ENCODE assay signal across 9 cellular contexts in the genomic region with DNA sequence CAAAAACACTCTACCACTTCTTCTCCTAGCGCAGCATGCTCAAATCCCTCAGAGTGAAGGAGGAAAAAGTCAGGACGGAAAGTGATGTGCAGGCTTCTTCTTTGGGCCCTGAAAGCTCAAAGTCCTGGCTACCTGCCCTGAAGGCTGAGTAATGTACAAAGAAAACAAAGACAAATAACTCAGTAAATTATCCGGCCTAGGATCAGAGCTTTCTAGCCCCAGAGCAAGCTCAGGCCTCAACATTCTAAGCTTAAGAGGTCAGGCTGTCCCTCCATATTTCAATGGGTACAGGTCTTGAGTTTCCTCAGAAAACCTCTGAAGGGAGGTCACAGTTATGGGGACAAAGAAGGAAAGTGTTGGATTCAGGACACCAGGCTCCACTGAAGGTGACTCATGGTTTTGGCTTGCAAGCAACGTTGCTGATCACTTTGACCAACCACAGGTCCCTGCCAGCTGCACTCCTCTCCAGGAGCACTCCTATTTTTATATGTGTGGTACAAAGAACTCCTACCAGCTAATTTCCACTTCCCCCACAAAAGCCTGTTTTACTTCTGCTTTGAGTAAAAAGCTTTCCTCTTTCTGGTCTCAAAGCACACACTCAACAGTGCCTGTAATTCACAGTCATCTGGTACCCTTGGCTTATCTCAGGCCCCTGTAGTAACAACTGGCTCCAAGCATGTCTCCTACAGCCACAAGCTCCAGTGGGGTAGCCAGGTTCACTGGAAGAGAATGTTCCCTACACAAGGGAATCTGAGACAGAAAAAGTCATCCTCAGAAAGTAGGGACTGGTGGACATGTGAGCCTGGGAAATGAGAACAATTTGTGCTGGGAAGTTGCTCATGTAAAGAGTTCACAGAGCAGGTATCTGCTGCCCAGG.
A peak's percentile ranks its signal among the peaks of the same experiment; 100 is the strongest.
DNase-seq lines count a peak whose midpoint lies in the region; ATAC-seq lines count a peak whose summit lies in the region.
"Had no signal": no experiment of that assay in that cellular context is flagged by ENCODE, and none has a peak within 500 bp of the region (broad histone marks: within the 10 kb centered on the region; RNA-seq: fewer than 3 reads in every experiment).

No MANE protein-coding gene starts in this region.

- peak; percentile 69 to 79 for ATAC-seq in activated CD4-positive, CD25-positive, alpha-beta regulatory T cell treated with anti-CD3 and anti-CD28 coated beads, Interleukin-2, amount 50 U/mL, for 24 hours

- no peak for DNase-seq in activated CD4-positive, CD25-positive, alpha-beta regulatory T cell (lab: John Stamatoyannopoulos, UW)
- DNase-seq in GOT3 (lab: John Stamatoyannopoulos, UW), result peak; percentile 12
- DNase-seq in Kasumi-1 (lab: John Stamatoyannopoulos, UW), result peak; percentile 93 to 94
- peak; percentile 85 for DNase-seq in amniotic epithelial cell (ENCODE audit: low read depth)
- peak; percentile 72 for DNase-seq in hepatic stellate cell (ENCODE audit: low spot score)
- peak; percentile 17 to 24 for DNase-seq in stimulated activated CD8-positive, alpha-beta memory T cell treated with anti-CD3 and anti-CD28 coated beads, Interleukin-15, amount 100 ng/mL, for 48 hours (ENCODE audit: low read depth in 2 of 2)
- DNase-seq in NCI-H1105 treated with DMSO at 0.1 percent for 48 hours (lab: John Stamatoyannopoulos, UW), result no peak
- DNase-seq: DND-41 had no signal

Comparison
In these comparisons a context has a peak if more than half of its experiments do, and no peak if none do; other contexts are left out.
1. DNase-seq: peak in GOT3 (single experiment), Kasumi-1 (2 of 2), amniotic epithelial cell (single experiment), hepatic stellate cell (single experiment) and stimulated activated CD8-positive, alpha-beta memory T cell treated with anti-CD3 and anti-CD28 coated beads, Interleukin-15, amount 100 ng/mL, for 48 hours (2 of 2); none in activated CD4-positive, CD25-positive, alpha-beta regulatory T cell (0 of 4) and NCI-H1105 treated with DMSO at 0.1 percent for 48 hours (single experiment).